ENCODE assay signal across 27 cellular contexts in the genomic region with DNA sequence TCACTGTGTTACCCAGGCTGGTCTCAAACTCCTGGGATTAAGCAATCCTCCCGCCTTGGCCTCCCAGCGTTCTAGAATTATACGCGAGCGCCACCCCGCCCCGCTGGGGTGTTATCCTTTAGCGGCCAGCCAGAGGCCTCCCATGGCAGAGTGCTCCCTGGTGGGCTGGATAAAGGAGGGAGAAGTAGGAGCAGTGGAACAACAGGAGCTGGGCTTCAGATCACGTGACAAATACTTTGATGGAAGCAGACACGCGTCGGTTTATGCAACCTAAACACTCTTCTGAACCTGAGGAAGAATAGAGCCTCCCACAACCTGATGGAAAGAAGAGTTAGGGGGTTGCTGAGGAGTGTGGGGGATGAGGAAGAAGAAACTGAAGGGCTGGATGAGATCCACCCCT.
DNase-seq lines count a peak whose midpoint lies in the region; ATAC-seq, FAIRE-seq and TF ChIP-seq lines count a peak whose summit lies in the region.
"Had no signal": no experiment of that assay in that cellular context is flagged by ENCODE, and none has a peak within 500 bp of the region (broad histone marks: within the 10 kb centered on the region; RNA-seq: fewer than 3 reads in every experiment).

No MANE protein-coding gene starts in this region.

- WGBS in A549 (ENCODE audit: missing lambda C conversion rate): 75% methylated on average over 12 of the region's 12 CpGs

- no peak overlapping the region for H3K4me3 ChIP-seq in A549
- H3K4me3 ChIP-seq: BLaER1 treated with 17β-estradiol and CSF1 and Interleukin-3, amounts not matched to agents 10 nM and 100 nM had no signal

- FAIRE-seq in A549 (lab: Jason Lieb, UNC): no peak
- FAIRE-seq: A204.1, D721Med, GM12891, GM18507, H54 had no signal

- no peaks in the 10 kb centered on the region for H3K4me1 Mint-ChIP-seq in osteocyte (ENCODE audit: unreplicated experiment)
- H3K4me1 Mint-ChIP-seq: CD14-positive monocyte; CD8-positive, alpha-beta memory T cell had no signal

- H3K36me3 Mint-ChIP-seq in osteocyte (ENCODE audit: unreplicated experiment): peaks cover 4% of the 10 kb centered on the region
- H3K36me3 Mint-ChIP-seq: CD14-positive monocyte; CD8-positive, alpha-beta memory T cell had no signal

- TF ChIP-seq RAD21 in A549 (conservative IDR thresholded peaks at IDR 0.05 in 1 of 2, IDR thresholded peaks at IDR 0.05 in 1 of 2): no peak

- POLR2A ChIA-PET in A549 (lab: Yijun Ruan, JAX): no interaction called here

- DNase-seq in NCI-H748 (lab: John Stamatoyannopoulos, UW; ENCODE audit: unreplicated experiment) (peak; percentile 10), NCI-H748 treated with DMSO at 0.1 percent for 48 hours (lab: John Stamatoyannopoulos, UW) (no peak), A549 (ENCODE audit: low read depth in 1 of 2, low spot score in 1 of 2) (no peak), NCI-H2227 treated with DMSO at 0.1 percent for 48 hours (lab: John Stamatoyannopoulos, UW) (peak; percentile 29), osteocyte (ENCODE audit: extremely low spot score, unreplicated experiment) (peak; percentile 69), HuH-7.5 (ENCODE audit: low spot score) (no peak)
- no peak for DNase-seq in activated effector memory CD4-positive, alpha-beta T cell treated with Interleukin-2 at 50 U/mL for 16 hours
- DNase-seq: ACHN; AML-193; BE2C; CD4-positive, alpha-beta T cell; CD8-positive, alpha-beta memory T cell; DMS 273 treated with DMSO at 0.1 percent for 48 hours; DMS79; EL; GF-D8; GOT3; HCEC 1CT had no signal

- no peaks in the 10 kb centered on the region for H3K27me3 Mint-ChIP-seq in osteocyte (ENCODE audit: unreplicated experiment)
- H3K27me3 Mint-ChIP-seq: CD4-positive, alpha-beta T cell; CD8-positive, alpha-beta memory T cell had no signal

- CTCF ChIA-PET in A549 (lab: Yijun Ruan, JAX): no interaction called here

- ATAC-seq in A549 (no peak), GM21723 (IDR thresholded peaks at IDR 0.05; ENCODE audit: unreplicated experiment) (no peak)

- TF ChIP-seq POLR2A in A549 (IDR thresholded peaks at IDR 0.05; ENCODE audit: low read length): no peak

- TF ChIP-seq CTCF in A549 (IDR thresholded peaks at IDR 0.05) (no peak), osteocyte (IDR thresholded peaks at IDR 0.05) (no peak)

- no peaks in the 10 kb centered on the region for H3K4me1 ChIP-seq in A549
- H3K4me1 ChIP-seq: BE2C had no signal

- peaks cover 49% of the 10 kb centered on the region for H3K9me3 Mint-ChIP-seq in osteocyte (ENCODE audit: unreplicated experiment)

- no peak overlapping the region for H3K27ac ChIP-seq in A549
- H3K27ac ChIP-seq: 22Rv1; BLaER1 treated with 17β-estradiol and CSF1 and Interleukin-3, amounts not matched to agents 10 nM and 100 nM had no signal

- no peaks in the 10 kb centered on the region for H3K9me3 ChIP-seq in A549

- H3K27ac Mint-ChIP-seq in osteocyte (ENCODE audit: unreplicated experiment): no peak overlapping the region
- H3K27ac Mint-ChIP-seq: CD14-positive monocyte; CD4-positive, alpha-beta T cell; CD8-positive, alpha-beta memory T cell had no signal

- no peak for TF ChIP-seq EP300 in A549 (IDR thresholded peaks at IDR 0.05)

- no peak overlapping the region for H3K4me3 Mint-ChIP-seq in osteocyte (ENCODE audit: unreplicated experiment)
- H3K4me3 Mint-ChIP-seq: CD14-positive monocyte; CD4-positive, alpha-beta T cell; CD8-positive, alpha-beta memory T cell had no signal

- H3K4me2 ChIP-seq in A549: no peak overlapping the region
- H3K4me2 ChIP-seq: BLaER1 treated with 17β-estradiol and CSF1 and Interleukin-3, amounts not matched to agents 10 nM and 100 nM had no signal

TF ChIP-seq in A549, 52 proteins besides CTCF, POLR2A, EP300 and RAD21:
- TF ChIP-seq, protein P1, sequence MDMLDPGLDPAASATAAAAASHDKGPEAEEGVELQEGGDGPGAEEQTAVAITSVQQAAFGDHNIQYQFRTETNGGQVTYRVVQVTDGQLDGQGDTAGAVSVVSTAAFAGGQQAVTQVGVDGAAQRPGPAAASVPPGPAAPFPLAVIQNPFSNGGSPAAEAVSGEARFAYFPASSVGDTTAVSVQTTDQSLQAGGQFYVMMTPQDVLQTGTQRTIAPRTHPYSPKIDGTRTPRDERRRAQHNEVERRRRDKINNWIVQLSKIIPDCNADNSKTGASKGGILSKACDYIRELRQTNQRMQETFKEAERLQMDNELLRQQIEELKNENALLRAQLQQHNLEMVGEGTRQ (IDR thresholded peaks at IDR 0.05): peak; percentile 32; the same call in 1 of the 2 replicates
- TF ChIP-seq CEBPB (IDR thresholded peaks at IDR 0.05) (no peak), FOSB (CRISPR knock-in tag; IDR thresholded peaks at IDR 0.05) (no peak), EHMT2 (IDR thresholded peaks at IDR 0.05; ENCODE audit: low read depth) (no peak), HDAC2 (IDR thresholded peaks at IDR 0.05) (no peak), ZC3H11A (IDR thresholded peaks at IDR 0.05) (no peak)
TF ChIP-seq in A549: peak in this region for 1.

Comparison
In these comparisons a context has a peak if more than half of its experiments do, and no peak if none do; other contexts are left out.
1. DNase-seq: peak in NCI-H748 (single experiment), NCI-H2227 treated with DMSO at 0.1 percent for 48 hours (single experiment) and osteocyte (single experiment); none in NCI-H748 treated with DMSO at 0.1 percent for 48 hours (single experiment), A549 (0 of 2), activated effector memory CD4-positive, alpha-beta T cell treated with Interleukin-2 at 50 U/mL for 16 hours (single experiment) and HuH-7.5 (single experiment).